11 cellular contexts compared by ENCODE assay signal in genomic region chr2:234690569-234691225, GRCh38.
A peak's percentile ranks its signal among the peaks of the same experiment; 100 is the strongest.
DNase-seq lines count a peak whose midpoint lies in the region; ATAC-seq and TF ChIP-seq lines count a peak whose summit lies in the region.
"Had no signal": no experiment of that assay in that cellular context is flagged by ENCODE, and none has a peak within 500 bp of the region (broad histone marks: within the 10 kb centered on the region; RNA-seq: fewer than 3 reads in every experiment).

No MANE protein-coding gene starts in this region.

- H3K9me3 ChIP-seq in IMR-90 (ENCODE audit: control insufficient read depth, insufficient read depth, low read length): no peaks in the 10 kb centered on the region
- no peaks in the 10 kb centered on the region for H3K9me3 ChIP-seq in neuron (ENCODE audit: low read length)
- H3K9me3 ChIP-seq in tibial artery: peaks cover 0 to 7% (median 0%) of the 10 kb centered on the region in 3 donors
- H3K9me3 ChIP-seq: neutrophil had no signal

- H4K8ac ChIP-seq in IMR-90 (ENCODE audit: low read depth in 2 of 2, low read length in 2 of 2): peak overlapping the region; percentile 54 to 63; a peak in 3 of 4 replicates

- peak overlapping the region; percentile 28; the same call in 1 of the 2 replicates for H4K91ac ChIP-seq in IMR-90 (ENCODE audit: insufficient read depth, low read depth, low read length)

- 73% methylated on average over 3 of the region's 8 CpGs; no CpG with 5 or more reads in 1 of the 2 experiments for WGBS in IMR-90 (ENCODE audit: extremely low coverage in 2 of 2, insufficient read length in 1 of 2), 2 experiments

- POLR2A ChIA-PET in IMR-90 (lab: Charles Lee; ENCODE audit: unreplicated experiment): interaction anchor here (0.8 kb wide), 1 partner anchor 10 kb away, joined by 3 read pairs; no protein-coding TSS in a partner anchor

- no peaks in the 10 kb centered on the region for H3K27me3 ChIP-seq in IMR-90 (ENCODE audit: control insufficient read depth, insufficient read depth, low read length)
- no peaks in the 10 kb centered on the region for H3K27me3 ChIP-seq in neuron (ENCODE audit: insufficient read depth, low read length)
- H3K27me3 ChIP-seq in tibial artery: no peaks in the 10 kb centered on the region
- H3K27me3 ChIP-seq: neutrophil had no signal

- 0 out of 2 replicates have a peak, but pooled peaks have one; percentile 24 for ATAC-seq in IMR-90 (ENCODE audit: low read depth)

- peaks cover 11% of the 10 kb centered on the region for H3K9me1 ChIP-seq in IMR-90 (ENCODE audit: insufficient read depth, low read length)

- H3K23ac ChIP-seq in IMR-90 (ENCODE audit: low read depth, low read length): 0 out of 2 replicates have a peak overlapping the region, but pooled peaks have one; percentile 13

- peak overlapping the region; percentile 27; the same call in 1 of the 2 replicates for H2BK20ac ChIP-seq in IMR-90 (ENCODE audit: low read depth, low read length)

- dilution Hi-C loops in IMR-90 (cut with HindIII; ENCODE audit: low sequenced_read_pairs, unreplicated experiment): no loop called here

- H3K4me3 ChIP-seq in IMR-90 (ENCODE audit: insufficient read depth, low read depth, low read length) (no peak overlapping the region), neuron (ENCODE audit: low read length) (no peak overlapping the region), tibial artery (no peak overlapping the region)

- no peak overlapping the region for H3K4me3 Mint-ChIP-seq in activated naive CD4-positive, alpha-beta T cell treated with anti-CD3 and anti-CD28 coated beads for 36 hours
- H3K4me3 Mint-ChIP-seq: activated naive CD8-positive, alpha-beta T cell treated with anti-CD3 and anti-CD28 coated beads, Interleukin-2, amount 10 ng/mL, durations not matched to agents 7 days and 5 days had no signal

- H2AK9ac ChIP-seq in IMR-90 (replicated peaks; ENCODE audit: low read depth, low read length, poor library complexity): peak overlapping the region; percentile 14

- TF ChIP-seq RAD21 in IMR-90 (IDR thresholded peaks at IDR 0.05; ENCODE audit: low read length): no peak

- CTCF ChIA-PET in IMR-90 (lab: Yijun Ruan, JAX): interaction anchor here (1.1 kb wide), 1 partner anchor 191 kb away, joined by 3 read pairs; no protein-coding TSS in a partner anchor
- CTCF ChIA-PET in activated naive CD4-positive, alpha-beta T cell treated with anti-CD3 and anti-CD28 coated beads for 36 hours (lab: Charles Lee): no interaction called here

- BruUV-seq in IMR-90 (replicated peaks; lab: Mats Ljungman, UMichigan): no TSS peak

- peak overlapping the region; percentile 41 for H2AK5ac ChIP-seq in IMR-90 (ENCODE audit: low read depth, low read length)

- H3K79me1 ChIP-seq in IMR-90 (ENCODE audit: low read depth in 1 of 2, low read length in 2 of 2): peaks cover 0 to 8% of the 10 kb centered on the region in 2 experiments; a peak in 2 of 4 replicates

- peak overlapping the region; percentile 24 for H2AFZ ChIP-seq in IMR-90 (replicated peaks; ENCODE audit: low read length, poor library complexity)
- H2AFZ ChIP-seq in neuron (ENCODE audit: low read depth, low read length): peak overlapping the region; percentile 54

- no peak overlapping the region for H2BK5ac ChIP-seq in IMR-90 (ENCODE audit: low read depth, low read length, poor library complexity, severe bottlenecking)

- H4K20me1 ChIP-seq in IMR-90 (ENCODE audit: insufficient read depth, low read length): no peaks in the 10 kb centered on the region

- H3K9ac ChIP-seq in IMR-90 (ENCODE audit: low read depth, low read length): 0 out of 2 replicates have a peak overlapping the region, but pooled peaks have one; percentile 22

- H3K4me1 ChIP-seq in IMR-90 (ENCODE audit: control insufficient read depth, insufficient read depth, low read length) (peaks cover 15% of the 10 kb centered on the region), neuron (ENCODE audit: insufficient read depth, low read length) (peaks cover 32% of the 10 kb centered on the region), tibial artery (peaks cover 0 to 15% (median 10%) of the 10 kb centered on the region in 4 donors)

- no peak overlapping the region for H3K56ac ChIP-seq in IMR-90 (ENCODE audit: extremely low read depth, insufficient read depth, low read length)

- DNase-seq in IMR-90 (peak; percentile 58), NCI-H345 (lab: John Stamatoyannopoulos, UW) (peak; percentile 99), dermis blood vessel endothelial cell (peak; percentile 91), tibial artery (no peak), GM19238 (ENCODE audit: insufficient read length, low spot score) (no peak), hepatic stellate cell (ENCODE audit: low spot score) (no peak)
- no peak for DNase-seq in activated naive CD4-positive, alpha-beta T cell treated with anti-CD3 and anti-CD28 coated beads for 36 hours
- DNase-seq: activated naive CD8-positive, alpha-beta T cell treated with anti-CD3 and anti-CD28 coated beads, Interleukin-2, amount 10 ng/mL, durations not matched to agents 7 days and 5 days; DND-41 had no signal

- in situ Hi-C loops in IMR-90 (cut with MboI; ENCODE audit: low sequenced_read_pairs): no loop called here

- intact Hi-C loops in IMR-90 (cut with micrococcal nuclease) (no loop called here), tibial artery (cut with DNase I; ENCODE audit: low total_unique reads) (no loop called here)
- intact Hi-C loops in activated naive CD4-positive, alpha-beta T cell treated with anti-CD3 and anti-CD28 coated beads for 36 hours (cut with micrococcal nuclease): no loop called here

- peak overlapping the region; percentile 49; the same call in 1 of the 2 replicates for H3K14ac ChIP-seq in IMR-90 (replicated peaks; ENCODE audit: low read depth, low read length)

- peak overlapping the region; percentile 44 for H2BK120ac ChIP-seq in IMR-90 (ENCODE audit: low read depth, low read length)

- peak overlapping the region; percentile 26; the same call in 1 of the 2 replicates for H4K5ac ChIP-seq in IMR-90 (ENCODE audit: low read depth, low read length)

- no peak overlapping the region for H3K27ac Mint-ChIP-seq in activated naive CD4-positive, alpha-beta T cell treated with anti-CD3 and anti-CD28 coated beads for 36 hours
- H3K27ac Mint-ChIP-seq: activated naive CD8-positive, alpha-beta T cell treated with anti-CD3 and anti-CD28 coated beads, Interleukin-2, amount 10 ng/mL, durations not matched to agents 7 days and 5 days had no signal

- H2BK15ac ChIP-seq in IMR-90 (ENCODE audit: low read depth, low read length): peak overlapping the region; percentile 50; the same call in 2 of the 3 replicates

- H3K18ac ChIP-seq in IMR-90 (ENCODE audit: low read depth, low read length): peak overlapping the region; percentile 17

- H3K36me3 Mint-ChIP-seq in activated naive CD4-positive, alpha-beta T cell treated with anti-CD3 and anti-CD28 coated beads for 36 hours (ENCODE audit: low read depth): no peaks in the 10 kb centered on the region
- H3K36me3 Mint-ChIP-seq: activated naive CD8-positive, alpha-beta T cell treated with anti-CD3 and anti-CD28 coated beads, Interleukin-2, amount 10 ng/mL, durations not matched to agents 7 days and 5 days had no signal

- no peak for TF ChIP-seq CTCF in IMR-90 (conservative IDR thresholded peaks at IDR 0.05; ENCODE audit: low read depth, low read length)
- no peak for TF ChIP-seq CTCF in tibial artery (IDR thresholded peaks at IDR 0.05)

- H3K27me3 Mint-ChIP-seq in activated naive CD4-positive, alpha-beta T cell treated with anti-CD3 and anti-CD28 coated beads for 36 hours (ENCODE audit: low read depth): peaks cover 7% of the 10 kb centered on the region

- no peak overlapping the region for H3K4me2 ChIP-seq in IMR-90 (ENCODE audit: low read depth, low read length)

- no peak for TF ChIP-seq POLR2A in IMR-90 (IDR thresholded peaks at IDR 0.05; ENCODE audit: low read depth, low read length)

- no peaks in the 10 kb centered on the region for H3K4me1 Mint-ChIP-seq in activated naive CD4-positive, alpha-beta T cell treated with anti-CD3 and anti-CD28 coated beads for 36 hours (ENCODE audit: low read depth)
- H3K4me1 Mint-ChIP-seq: activated naive CD8-positive, alpha-beta T cell treated with anti-CD3 and anti-CD28 coated beads, Interleukin-2, amount 10 ng/mL, durations not matched to agents 7 days and 5 days had no signal

- no peaks in the 10 kb centered on the region for H3K9me3 Mint-ChIP-seq in activated naive CD4-positive, alpha-beta T cell treated with anti-CD3 and anti-CD28 coated beads for 36 hours

- H3K27ac ChIP-seq in IMR-90 (ENCODE audit: insufficient read depth, low read length) (peak overlapping the region; percentile 13; the same call in 1 of the 2 replicates), tibial artery (no peak overlapping the region)
- H3K27ac ChIP-seq: neutrophil had no signal

- peak overlapping the region; percentile 55 for H3K4ac ChIP-seq in IMR-90 (ENCODE audit: low read depth, low read length)

- H3K36me3 ChIP-seq in IMR-90 (ENCODE audit: control insufficient read depth, insufficient read depth, low read length) (no peaks in the 10 kb centered on the region), neuron (ENCODE audit: insufficient read depth, low read length) (no peaks in the 10 kb centered on the region), tibial artery (no peaks in the 10 kb centered on the region)
- H3K36me3 ChIP-seq: neutrophil had no signal

TF ChIP-seq in IMR-90, 13 proteins besides CTCF, POLR2A, EP300 and RAD21:
- no peak for TF ChIP-seq MAFK (IDR thresholded peaks at IDR 0.05; ENCODE audit: low read depth, low read length)
- no peak for TF ChIP-seq FOS (IDR thresholded peaks at IDR 0.05; ENCODE audit: low read depth, low read length)

Comparison
In these comparisons a context has a peak if more than half of its experiments do, and no peak if none do; other contexts are left out.
1. DNase-seq: peak in IMR-90 (single experiment), NCI-H345 (single experiment) and dermis blood vessel endothelial cell (single experiment); none in tibial artery (0 of 2), activated naive CD4-positive, alpha-beta T cell treated with anti-CD3 and anti-CD28 coated beads for 36 hours (single experiment), GM19238 (single experiment) and hepatic stellate cell (single experiment).